In the genomic region with DNA sequence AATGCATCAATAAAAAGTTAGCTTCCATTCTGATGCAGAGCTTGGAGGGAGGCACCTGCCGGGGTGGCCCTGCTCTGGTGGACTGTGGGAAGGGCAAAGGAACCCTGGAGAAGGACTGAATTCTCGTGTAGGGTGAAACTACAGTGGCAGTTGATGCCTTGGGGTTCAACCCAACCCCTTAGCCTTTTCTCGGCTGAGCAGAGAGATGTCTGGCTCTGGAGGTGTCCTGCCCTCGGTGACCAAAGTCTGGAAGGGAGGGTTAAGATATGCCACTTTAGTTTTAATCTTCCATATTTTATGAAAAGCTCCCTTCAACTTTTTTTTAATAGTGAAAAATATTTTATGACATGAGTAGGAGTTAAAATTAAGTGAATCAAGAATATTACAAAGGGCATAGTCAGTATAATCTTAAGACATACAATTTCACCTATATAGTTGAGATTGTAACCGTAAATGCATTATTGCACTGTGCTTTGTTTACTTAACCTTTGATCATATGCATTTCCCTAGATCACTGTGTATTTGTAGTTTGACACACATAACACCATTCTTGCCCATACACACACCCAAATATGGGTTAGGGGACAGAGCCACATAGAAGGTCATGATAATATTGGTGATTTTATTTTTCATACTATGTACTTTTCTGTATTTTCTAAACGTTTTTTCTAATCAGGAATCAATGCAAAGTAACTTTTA, we compare ENCODE assay signal across 22 cellular contexts.
"Had no signal": no experiment of that assay in that cellular context is flagged by ENCODE, and none has a peak within 500 bp of the region (broad histone marks: within the 10 kb centered on the region; RNA-seq: fewer than 3 reads in every experiment).

No MANE protein-coding gene starts in this region.

- H3K27me3 ChIP-seq: esophagus muscularis mucosa, hepatocyte, left lung had no signal

- H3K9me3 ChIP-seq: esophagus muscularis mucosa, gastroesophageal sphincter, heart left ventricle, left lung, lower lobe of right lung had no signal

- H3K36me3 ChIP-seq: esophagus muscularis mucosa, gastroesophageal sphincter, heart left ventricle, left lung, lower lobe of right lung had no signal

- FAIRE-seq: endothelial cell of umbilical vein, frontal cortex, kidney had no signal

- H3K4me1 ChIP-seq: esophagus muscularis mucosa, foreskin keratinocyte, gastroesophageal sphincter, heart left ventricle, left lung, lower lobe of right lung had no signal

- H3K27ac Mint-ChIP-seq: immature natural killer cell, mesothelial cell of epicardium had no signal

- H3K27ac ChIP-seq: coronary artery, dorsolateral prefrontal cortex, esophagus muscularis mucosa, foreskin keratinocyte, gastroesophageal sphincter, heart left ventricle, hepatocyte, left lung, lower lobe of right lung had no signal

- ATAC-seq: foreskin keratinocyte, gastroesophageal sphincter, heart left ventricle, left lung, left ventricle myocardium superior, lower lobe of right lung had no signal

- DNase-seq: dermis blood vessel endothelial cell; dorsolateral prefrontal cortex; effector CD4-positive, alpha-beta T cell; effector memory CD4-positive, alpha-beta T cell; foreskin keratinocyte; heart left ventricle; hypothalamus; immature natural killer cell; islet precursor cell; kidney; kidney glomerular epithelial cell; left lung; left ventricle myocardium superior; lower lobe of right lung; mesenchymal stem cell had no signal

- H3K4me3 ChIP-seq: coronary artery, dorsolateral prefrontal cortex, esophagus muscularis mucosa, gastroesophageal sphincter, heart left ventricle, hepatocyte, left lung, lower lobe of right lung had no signal

- H3K4me3 Mint-ChIP-seq: immature natural killer cell, mesothelial cell of epicardium had no signal

- H3K4me1 Mint-ChIP-seq: immature natural killer cell, mesothelial cell of epicardium had no signal

- H3K36me3 Mint-ChIP-seq: immature natural killer cell, mesothelial cell of epicardium had no signal
